Comparison of ENCODE assay signal across 3 cellular contexts in the genomic region with DNA sequence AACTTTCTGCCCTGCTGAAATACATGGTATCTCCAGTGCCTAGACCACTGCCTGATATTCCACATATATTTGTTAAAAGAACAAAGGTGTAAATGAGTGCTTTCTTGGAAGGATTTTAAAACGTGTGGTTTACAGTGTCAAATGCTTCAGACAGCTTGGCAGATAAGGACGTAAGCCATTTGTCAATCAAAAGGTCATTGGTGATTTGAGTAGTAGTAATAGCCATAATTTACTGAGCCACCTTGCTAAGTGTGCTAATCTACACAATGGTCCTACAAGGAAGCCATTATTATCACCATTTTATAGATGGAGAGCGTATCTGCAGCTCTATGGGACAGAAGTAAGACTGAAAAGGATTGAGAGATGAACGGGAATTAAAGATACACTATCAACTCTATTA.
"Had no signal": no experiment of that assay in that cellular context is flagged by ENCODE, and none has a peak within 500 bp of the region (broad histone marks: within the 10 kb centered on the region; RNA-seq: fewer than 3 reads in every experiment).

No MANE protein-coding gene starts in this region.

- DNase-seq: GDM1, GF-D8 had no signal

- H3K4me3 ChIP-seq: GM12878 had no signal
